In genomic region chr9:27527702-27528277, GRCh38 we compare ENCODE assay signal across 8 cellular contexts. TPM values are rescaled to one million over a fixed set of nuclear protein-coding genes. Genes with fewer than 3 reads are reported as not detected.
DNase-seq lines count a peak whose midpoint lies in the region; ATAC-seq and TF ChIP-seq lines count a peak whose summit lies in the region.

No MANE protein-coding gene starts in this region.

- no peak for DNase-seq in Calu3
- no peak for DNase-seq in activated CD8-positive, alpha-beta T cell treated with anti-CD3 and anti-CD28 coated beads, Interleukin-2, amount 10 ng/mL, durations not matched to agents 7 days and 5 days
- no peak for DNase-seq in cardiac muscle cell (ENCODE audit: low read depth in 1 of 2, low spot score in 1 of 2)
- DNase-seq in pons (ENCODE audit: low spot score): peak; percentile 68
- DNase-seq in SK-N-DZ (ENCODE audit: low spot score): no peak
- DNase-seq in NCI-H2081 treated with DMSO at 0.1 percent for 48 hours (lab: John Stamatoyannopoulos, UW): no peak
- no peak for DNase-seq in NCI-H1694 (lab: John Stamatoyannopoulos, UW)
- no peak for DNase-seq in SIG-M5 treated with dmso at 0.1 percent for 504 hours (lab: John Stamatoyannopoulos, UW; ENCODE audit: unreplicated experiment)

- intact Hi-C loops in Calu3 (cut with micrococcal nuclease; ENCODE audit: unreplicated experiment): loop anchor here (2.0 kb wide), 1 partner anchor 143 kb away; no protein-coding TSS in a partner anchor

- BruUV-seq in Calu3 (replicated peaks; lab: Mats Ljungman, UMichigan): no TSS peak

- H3K9me3 Mint-ChIP-seq in Calu3 (ENCODE audit: low read depth, unreplicated experiment): no peaks in the 10 kb centered on the region
- H3K9me3 Mint-ChIP-seq in activated CD8-positive, alpha-beta T cell treated with anti-CD3 and anti-CD28 coated beads, Interleukin-2, amount 10 ng/mL, durations not matched to agents 7 days and 5 days (ENCODE audit: insufficient read depth): no peaks in the 10 kb centered on the region

- peak overlapping the region; percentile 81 for H3K4me3 Mint-ChIP-seq in Calu3 (ENCODE audit: low read depth, unreplicated experiment)
- peak overlapping the region; percentile 83 for H3K4me3 Mint-ChIP-seq in activated CD8-positive, alpha-beta T cell treated with anti-CD3 and anti-CD28 coated beads, Interleukin-2, amount 10 ng/mL, durations not matched to agents 7 days and 5 days

- no peaks in the 10 kb centered on the region for H3K4me1 Mint-ChIP-seq in Calu3 (ENCODE audit: low read depth, unreplicated experiment)
- H3K4me1 Mint-ChIP-seq in activated CD8-positive, alpha-beta T cell treated with anti-CD3 and anti-CD28 coated beads, Interleukin-2, amount 10 ng/mL, durations not matched to agents 7 days and 5 days (ENCODE audit: low read depth): peaks cover 12% of the 10 kb centered on the region

- peak overlapping the region; percentile 14 for H3K27ac Mint-ChIP-seq in Calu3 (ENCODE audit: unreplicated experiment)
- peak overlapping the region; percentile 37 for H3K27ac Mint-ChIP-seq in activated CD8-positive, alpha-beta T cell treated with anti-CD3 and anti-CD28 coated beads, Interleukin-2, amount 10 ng/mL, durations not matched to agents 7 days and 5 days

- H3K36me3 ChIP-seq in cardiac muscle cell: no peaks in the 10 kb centered on the region

- H3K4me3 ChIP-seq in cardiac muscle cell: peak overlapping the region; percentile 51

- TF ChIP-seq CTCF in Calu3 (IDR thresholded peaks at IDR 0.05; ENCODE audit: unreplicated experiment) (no peak), cardiac muscle cell (IDR thresholded peaks at IDR 0.05; ENCODE audit: low read depth, low read length) (no peak)

- ATAC-seq in activated CD8-positive, alpha-beta T cell treated with anti-CD3 and anti-CD28 coated beads, Interleukin-2, amount 10 ng/mL, durations not matched to agents 7 days and 5 days: no peak

- no peaks in the 10 kb centered on the region for H3K4me1 ChIP-seq in cardiac muscle cell (ENCODE audit: low read depth)

- no peaks in the 10 kb centered on the region for H3K27me3 Mint-ChIP-seq in Calu3 (ENCODE audit: unreplicated experiment)
- peaks cover 17% of the 10 kb centered on the region for H3K27me3 Mint-ChIP-seq in activated CD8-positive, alpha-beta T cell treated with anti-CD3 and anti-CD28 coated beads, Interleukin-2, amount 10 ng/mL, durations not matched to agents 7 days and 5 days (ENCODE audit: low read depth)

- no peak overlapping the region for H3K27ac ChIP-seq in cardiac muscle cell

- H3K27me3 ChIP-seq in cardiac muscle cell: peaks cover 10% of the 10 kb centered on the region

- POLR2A ChIA-PET in activated CD8-positive, alpha-beta T cell treated with anti-CD3 and anti-CD28 coated beads, Interleukin-2, amount 10 ng/mL, durations not matched to agents 7 days and 5 days (lab: Charles Lee): no interaction called here

- CTCF ChIA-PET in Calu3 (lab: Charles Lee): interaction anchor here (2.9 kb wide), 1 partner anchor 194 kb away, joined by 12 read pairs; no protein-coding TSS in a partner anchor
- CTCF ChIA-PET in activated CD8-positive, alpha-beta T cell treated with anti-CD3 and anti-CD28 coated beads, Interleukin-2, amount 10 ng/mL, durations not matched to agents 7 days and 5 days (lab: Charles Lee): interaction anchor here (0.9 to 3.7 kb wide), 3 partner anchors 18 to 195 kb away, joined by 3 to 17 read pairs (median 3); no protein-coding TSS in a partner anchor

- H3K9me3 ChIP-seq in cardiac muscle cell (ENCODE audit: low read depth): no peaks in the 10 kb centered on the region

- H3K36me3 Mint-ChIP-seq in Calu3 (ENCODE audit: insufficient read depth, unreplicated experiment): peaks cover 17% of the 10 kb centered on the region
- no peaks in the 10 kb centered on the region for H3K36me3 Mint-ChIP-seq in activated CD8-positive, alpha-beta T cell treated with anti-CD3 and anti-CD28 coated beads, Interleukin-2, amount 10 ng/mL, durations not matched to agents 7 days and 5 days (ENCODE audit: low read depth)

RNA-seq across cellular contexts. Expression of gene MOB3B, which starts 1.8 kb away (rescaled TPM):
- total RNA-seq in Calu3 (2022) (7.6 and 10.8 TPM in 2 replicates), cardiac muscle cell (0.56 and 0.74 TPM in 2 replicates)
- total RNA-seq in activated CD8-positive, alpha-beta T cell treated with anti-CD3 and anti-CD28 coated beads, Interleukin-2, amount 10 ng/mL, durations not matched to agents 7 days and 5 days: 1 to 10 TPM; 2.5 to 2.8 TPM
- polyA plus RNA-seq in cardiac muscle cell: 0.81 and 1.7 TPM in 2 replicates
- polyA plus RNA-seq in SK-N-DZ (2014; cell fraction: cytosol; rRNA removed): not detected in 2 replicates
- not detected in 2 replicates for polyA plus RNA-seq in SK-N-DZ (2014; cell fraction: nucleus; rRNA removed)

RNA-seq across cellular contexts. Expression of gene IFNK, which starts 3.7 kb away (rescaled TPM):
- not detected in 2 replicates for total RNA-seq in Calu3 (2022)
- not detected for total RNA-seq in activated CD8-positive, alpha-beta T cell treated with anti-CD3 and anti-CD28 coated beads, Interleukin-2, amount 10 ng/mL, durations not matched to agents 7 days and 5 days
- total RNA-seq in cardiac muscle cell: not detected in 2 replicates
- not detected in 2 replicates for polyA plus RNA-seq in cardiac muscle cell
- not detected in 2 replicates for polyA plus RNA-seq in SK-N-DZ (2014; cell fraction: cytosol; rRNA removed)
- polyA plus RNA-seq in SK-N-DZ (2014; cell fraction: nucleus; rRNA removed): not detected in 2 replicates

RNA-seq across cellular contexts. Expression of gene C9orf72, which starts 45.5 kb away (rescaled TPM):
- 8.0 and 9.7 TPM in 2 replicates for total RNA-seq in Calu3 (2022)
- total RNA-seq in activated CD8-positive, alpha-beta T cell treated with anti-CD3 and anti-CD28 coated beads, Interleukin-2, amount 10 ng/mL, durations not matched to agents 7 days and 5 days: 10 to 100 TPM in 1 of 2 experiments, 1 to 10 TPM in 1; 7.5 to 10.2 TPM
- total RNA-seq in cardiac muscle cell: 9.7 and 13.2 TPM in 2 replicates
- polyA plus RNA-seq in cardiac muscle cell: 13.1 and 15.7 TPM in 2 replicates
- polyA plus RNA-seq in SK-N-DZ (2014; cell fraction: cytosol; rRNA removed): 17.4 and 18.8 TPM in 2 replicates
- 44.3 and 47.1 TPM in 2 replicates for polyA plus RNA-seq in SK-N-DZ (2014; cell fraction: nucleus; rRNA removed)
